ENCODE assay signal across 9 cellular contexts in the genomic region with DNA sequence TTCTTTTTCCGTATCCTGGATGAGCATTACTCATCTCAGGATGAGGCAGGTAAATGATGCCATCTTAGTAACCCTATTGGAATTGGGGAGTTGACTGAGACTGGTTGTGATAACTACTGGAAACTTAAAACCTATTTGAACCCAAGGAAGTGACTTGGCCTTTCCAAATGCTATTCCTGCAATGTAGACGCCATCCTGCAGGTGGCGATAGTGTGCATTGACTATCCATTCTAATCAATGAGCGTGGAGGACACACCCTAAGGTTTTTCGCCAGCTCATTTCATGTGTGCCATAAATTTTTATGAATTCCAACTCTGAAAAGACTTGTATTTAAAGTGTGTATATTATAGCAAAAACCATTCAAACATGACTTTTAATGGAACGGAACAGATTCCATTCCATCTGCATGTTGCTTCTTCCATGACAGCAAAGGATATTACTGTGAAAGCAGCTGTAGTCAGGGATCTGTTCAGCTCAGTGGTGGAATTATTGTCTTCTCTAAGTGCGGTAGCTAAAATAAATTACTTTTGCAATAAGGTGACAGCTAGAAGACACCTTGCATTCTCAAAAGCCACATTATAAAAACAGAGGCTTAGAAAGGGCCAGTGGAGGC. TPM values are rescaled to one million over a fixed set of nuclear protein-coding genes. Genes with fewer than 3 reads are reported as not detected.
DNase-seq lines count a peak whose midpoint lies in the region; ATAC-seq, FAIRE-seq and TF ChIP-seq lines count a peak whose summit lies in the region.
"Had no signal": no experiment of that assay in that cellular context is flagged by ENCODE, and none has a peak within 500 bp of the region (broad histone marks: within the 10 kb centered on the region; RNA-seq: fewer than 3 reads in every experiment).

No MANE protein-coding gene starts in this region.

- no peaks in the 10 kb centered on the region for H3K27me3 Mint-ChIP-seq in brain

- intact Hi-C loops in pancreas (cut with DNase I) = no loop called here

- no peaks in the 10 kb centered on the region for H3K9me3 ChIP-seq in pancreas

- DNase-seq in GM12864 (ENCODE audit: low read depth) (no peak), LNCaP clone FGC (ENCODE audit: low read depth) (peak; percentile 10), pancreas (peak in 2 of 6 donors; percentile 38 to 73), occipital lobe (lab: John Stamatoyannopoulos, UW) (no peak), NCI-H187 treated with DMSO at 0.1 percent for 48 hours (lab: John Stamatoyannopoulos, UW) (no peak), NCI-H1092 (lab: John Stamatoyannopoulos, UW) (no peak)

- WGBS in pancreas, 2 donors = 43 to 49% methylated on average over 7 of the region's 7 CpGs

- H3K36me3 Mint-ChIP-seq in brain = peaks cover 56% of the 10 kb centered on the region

- peak overlapping the region in 1 of 5 experiments; percentile 31 for H3K27ac Mint-ChIP-seq in brain

- no peak overlapping the region for H3K27ac ChIP-seq in pancreas

- ATAC-seq in pancreas (peak in 1 of 4 donors; percentile 71), HG03139 (IDR thresholded peaks at IDR 0.05; ENCODE audit: unreplicated experiment) (no peak)
- ATAC-seq: right cardiac atrium had no signal

- no peak overlapping the region for H3K4me3 Mint-ChIP-seq in brain

- no peaks in the 10 kb centered on the region for H3K27me3 ChIP-seq in pancreas

- no peaks in the 10 kb centered on the region for H3K4me1 ChIP-seq in pancreas

- TF ChIP-seq CTCF in GM12864 (IDR thresholded peaks at IDR 0.05; ENCODE audit: low read depth, low read length, missing control alignments) (peak; percentile 78), LNCaP clone FGC (IDR thresholded peaks at IDR 0.05; ENCODE audit: control insufficient read depth, extremely low read depth, insufficient read depth) (peak; percentile 88), brain (conservative IDR thresholded peaks at IDR 0.05) (peak; percentile 42 to 63), pancreas (IDR thresholded peaks at IDR 0.05) (peak; percentile 23 to 53 (median 38))

- H3K36me3 ChIP-seq in pancreas = no peaks in the 10 kb centered on the region

- peaks cover 12% of the 10 kb centered on the region for H3K4me1 Mint-ChIP-seq in brain

- H3K4me3 ChIP-seq in GM12864 (ENCODE audit: low read depth, low read length) (no peak overlapping the region), LNCaP clone FGC (ENCODE audit: low read depth, low read length) (no peak overlapping the region), pancreas (no peak overlapping the region)

- FAIRE-seq in pancreas (lab: Jason Lieb, UNC) = no peak

- peaks cover 5 to 37% (median 11%) of the 10 kb centered on the region in 5 experiments for H3K9me3 Mint-ChIP-seq in brain

RNA-seq across cellular contexts. Expression of gene SYT17, which starts 55.3 kb away (rescaled TPM):
- polyA plus RNA-seq in brain (ENCODE audit: insufficient read depth, low read depth, low replicate concordance) (8.2 TPM), pancreas (10 to 100 TPM in 1 of 2 donors, 1 to 10 TPM in 1; 2.2 to 11.4 TPM)
- total RNA-seq in pancreas (1 to 10 TPM; 2.0 to 5.6 (median 2.7) TPM), occipital lobe (6.2 TPM)
